ENCODE assay signal across 27 cellular contexts in genomic region chr3:72205297-72205696, GRCh38.
"Had no signal": no experiment of that assay in that cellular context is flagged by ENCODE, and none has a peak within 500 bp of the region (broad histone marks: within the 10 kb centered on the region; RNA-seq: fewer than 3 reads in every experiment).

No MANE protein-coding gene starts in this region.

- H3K36me3 Mint-ChIP-seq: activated naive CD4-positive, alpha-beta T cell treated with anti-CD3 and anti-CD28 coated beads, Interleukin-2, amount 10 ng/mL, durations not matched to agents 7 days and 5 days; activated naive CD8-positive, alpha-beta T cell treated with anti-CD3 and anti-CD28 coated beads, Interleukin-2, amount 10 ng/mL, durations not matched to agents 7 days and 5 days; brain had no signal

- H3K4me1 Mint-ChIP-seq: activated CD4-positive, alpha-beta memory T cell treated with anti-CD3 and anti-CD28 coated beads, Interleukin-2, amount 10 ng/mL, durations not matched to agents 7 days and 5 days; activated CD4-positive, alpha-beta T cell treated with anti-CD3 and anti-CD28 coated beads, Interleukin-2, amount 10 ng/mL, durations not matched to agents 7 days and 5 days; activated naive CD4-positive, alpha-beta T cell treated with anti-CD3 and anti-CD28 coated beads, Interleukin-2, amount 10 ng/mL, durations not matched to agents 7 days and 5 days; activated naive CD8-positive, alpha-beta T cell treated with anti-CD3 and anti-CD28 coated beads, Interleukin-2, amount 10 ng/mL, durations not matched to agents 7 days and 5 days had no signal

- ATAC-seq: activated naive CD4-positive, alpha-beta T cell treated with anti-CD3 and anti-CD28 coated beads, Interleukin-2, amount 50 U/mL, for 72 hours; activated T-cell treated with anti-CD3 and anti-CD28 coated beads, Interleukin-2, amount 50 U/mL, for 72 hours; gastroesophageal sphincter; heart right ventricle; WTC11 had no signal

- FAIRE-seq: endometrium, endothelial cell of umbilical vein had no signal

- H3K4me3 Mint-ChIP-seq: activated CD4-positive, alpha-beta memory T cell treated with anti-CD3 and anti-CD28 coated beads, Interleukin-2, amount 10 ng/mL, durations not matched to agents 7 days and 5 days; activated CD4-positive, alpha-beta T cell treated with anti-CD3 and anti-CD28 coated beads, Interleukin-2, amount 10 ng/mL, durations not matched to agents 7 days and 5 days; activated naive CD4-positive, alpha-beta T cell treated with anti-CD3 and anti-CD28 coated beads, Interleukin-2, amount 10 ng/mL, durations not matched to agents 7 days and 5 days; activated naive CD8-positive, alpha-beta T cell treated with anti-CD3 and anti-CD28 coated beads, Interleukin-2, amount 10 ng/mL, durations not matched to agents 7 days and 5 days; activated T-cell treated with anti-CD3 and anti-CD28 coated beads, Interleukin-2, amount 50 U/mL, for 24 hours; activated T-cell treated with anti-CD3 and anti-CD28 coated beads, Interleukin-2, amount 50 U/mL, for 72 hours; brain; WTC11 had no signal

- H3K9me3 Mint-ChIP-seq: activated CD4-positive, alpha-beta memory T cell treated with anti-CD3 and anti-CD28 coated beads, Interleukin-2, amount 10 ng/mL, durations not matched to agents 7 days and 5 days had no signal

- DNase-seq: activated CD4-positive, alpha-beta memory T cell treated with anti-CD3 and anti-CD28 coated beads, Interleukin-2, amount 10 ng/mL, durations not matched to agents 7 days and 5 days; activated CD4-positive, alpha-beta T cell treated with anti-CD3 and anti-CD28 coated beads for 1 hour; activated CD4-positive, alpha-beta T cell treated with anti-CD3 and anti-CD28 coated beads for 4 hours; activated CD4-positive, alpha-beta T cell treated with anti-CD3 and anti-CD28 coated beads, Interleukin-2, amount 10 ng/mL, durations not matched to agents 7 days and 5 days; activated CD4-positive, alpha-beta T cell treated with anti-CD3 and anti-CD28 coated beads, Interleukin-2, amount 50 U/mL, for 4 hours; activated CD8-positive, alpha-beta memory T cell treated with anti-CD3 and anti-CD28 coated beads, Interleukin-2, amount 50 U/mL, for 48 hours; activated gamma-delta T cell; activated naive CD4-positive, alpha-beta T cell; activated naive CD4-positive, alpha-beta T cell treated with anti-CD3 and anti-CD28 coated beads, Interleukin-2, amount 10 ng/mL, durations not matched to agents 7 days and 5 days; activated naive CD8-positive, alpha-beta T cell treated with anti-CD3 and anti-CD28 coated beads, Interleukin-2, amount 10 ng/mL, durations not matched to agents 7 days and 5 days; activated T-cell treated with anti-CD3 and anti-CD28 coated beads for 4 hours; activated T-cell treated with anti-CD3 and anti-CD28 coated beads, Interleukin-2, amount 50 U/mL, for 24 hours; activated T-cell treated with anti-CD3 and anti-CD28 coated beads, Interleukin-2, amount 50 U/mL, for 72 hours; central memory CD4-positive, alpha-beta T cell; cerebellar nuclear complex; colonic mucosa; effector CD8-positive, alpha-beta T cell; esophagus squamous epithelium; foreskin melanocyte; heart right ventricle; T-helper 2 cell had no signal

- H3K27ac Mint-ChIP-seq: activated CD4-positive, alpha-beta memory T cell treated with anti-CD3 and anti-CD28 coated beads, Interleukin-2, amount 10 ng/mL, durations not matched to agents 7 days and 5 days; activated CD4-positive, alpha-beta T cell treated with anti-CD3 and anti-CD28 coated beads, Interleukin-2, amount 10 ng/mL, durations not matched to agents 7 days and 5 days; activated naive CD4-positive, alpha-beta T cell treated with anti-CD3 and anti-CD28 coated beads, Interleukin-2, amount 10 ng/mL, durations not matched to agents 7 days and 5 days; activated naive CD4-positive, alpha-beta T cell treated with anti-CD3 and anti-CD28 coated beads, Interleukin-2, amount 50 U/mL, for 72 hours; activated naive CD8-positive, alpha-beta T cell treated with anti-CD3 and anti-CD28 coated beads, Interleukin-2, amount 10 ng/mL, durations not matched to agents 7 days and 5 days; activated T-cell treated with anti-CD3 and anti-CD28 coated beads, Interleukin-2, amount 50 U/mL, for 24 hours; activated T-cell treated with anti-CD3 and anti-CD28 coated beads, Interleukin-2, amount 50 U/mL, for 72 hours; WTC11 had no signal
